Comparison of ENCODE assay signal across 14 cellular contexts in the genomic region with DNA sequence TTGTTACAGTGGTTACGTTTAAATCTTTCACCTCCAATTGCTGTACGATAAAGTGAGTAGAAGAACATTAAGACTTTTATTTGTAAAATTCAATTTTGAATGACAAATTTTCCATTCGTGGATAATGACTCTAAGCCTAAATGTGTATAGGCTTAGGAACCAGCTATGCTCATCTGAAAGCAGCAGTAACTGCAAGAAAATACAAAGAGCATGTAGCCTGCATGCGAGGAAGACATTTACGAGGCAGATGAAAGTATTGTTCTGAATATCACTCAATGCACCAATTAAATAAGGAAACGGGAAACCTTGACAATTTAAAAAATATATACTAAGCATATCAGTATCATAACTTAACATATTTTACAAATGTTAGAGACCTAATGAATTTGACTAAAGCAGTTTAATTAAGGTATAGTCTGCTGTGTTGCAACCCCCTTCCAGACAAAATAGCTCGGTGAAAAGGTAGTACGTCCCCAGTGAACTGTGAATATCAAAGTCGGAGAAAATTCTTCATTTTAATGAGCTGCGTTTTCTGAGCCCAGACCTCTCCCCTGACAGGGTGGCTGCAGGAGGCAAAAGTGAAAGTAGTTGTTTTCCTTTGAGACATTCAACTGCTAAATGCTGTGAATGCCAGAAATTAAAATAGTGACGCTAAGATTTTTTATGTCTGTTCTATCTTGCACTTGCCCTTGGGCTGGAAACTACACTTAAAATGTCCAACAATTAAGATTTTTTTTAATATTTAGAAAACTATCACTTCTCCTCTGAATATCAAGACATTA.
A peak's percentile ranks its signal among the peaks of the same experiment; 100 is the strongest.
DNase-seq lines count a peak whose midpoint lies in the region; ATAC-seq and TF ChIP-seq lines count a peak whose summit lies in the region.
"Had no signal": no experiment of that assay in that cellular context is flagged by ENCODE, and none has a peak within 500 bp of the region (broad histone marks: within the 10 kb centered on the region; RNA-seq: fewer than 3 reads in every experiment).

No MANE protein-coding gene starts in this region.

- H3K79me2 ChIP-seq in fibroblast of lung (ENCODE audit: control insufficient read depth, insufficient read depth, low read length): no peaks in the 10 kb centered on the region

- TF ChIP-seq CTCF in RWPE2 (IDR thresholded peaks at IDR 0.05; ENCODE audit: poor library complexity, severe bottlenecking) (no peak), fibroblast of lung (conservative IDR thresholded peaks at IDR 0.05 in 1 of 2, IDR thresholded peaks at IDR 0.05 in 1 of 2; ENCODE audit: low read depth in 1 of 2, low read length in 2 of 2) (no peak), vagina (IDR thresholded peaks at IDR 0.05) (no peak), lower leg skin (IDR thresholded peaks at IDR 0.05) (no peak)

- no peaks in the 10 kb centered on the region for H3K4me1 ChIP-seq in RWPE2 (ENCODE audit: insufficient read depth, poor library complexity, severe bottlenecking)
- no peaks in the 10 kb centered on the region for H3K4me1 ChIP-seq in fibroblast of lung (ENCODE audit: control insufficient read depth, extremely low read depth, insufficient read depth, low read length)
- peaks cover 10% of the 10 kb centered on the region for H3K4me1 ChIP-seq in vagina
- H3K4me1 ChIP-seq: pancreas had no signal

- H3K9me3 ChIP-seq in RWPE2 (ENCODE audit: severe bottlenecking) (no peaks in the 10 kb centered on the region), fibroblast of lung (ENCODE audit: control insufficient read depth, insufficient read depth, low read depth, low read length) (no peaks in the 10 kb centered on the region), vagina (no peaks in the 10 kb centered on the region)
- H3K9me3 ChIP-seq: pancreas had no signal

- H3K4me2 ChIP-seq in fibroblast of lung (ENCODE audit: extremely low read depth, insufficient read depth, low read length): peak overlapping the region; percentile 34
- H3K4me2 ChIP-seq: PC-9 had no signal

- TF ChIP-seq POLR2A in vagina (IDR thresholded peaks at IDR 0.05) (no peak), lower leg skin (IDR thresholded peaks at IDR 0.05) (no peak)

- no peak for ATAC-seq in RWPE2 (ENCODE audit: low read depth)
- peak; percentile 41 for ATAC-seq in sciatic nerve
- ATAC-seq: esophagus mucosa, pancreas had no signal

- no peaks in the 10 kb centered on the region for H3K36me3 ChIP-seq in RWPE2 (ENCODE audit: low read depth)
- no peaks in the 10 kb centered on the region for H3K36me3 ChIP-seq in fibroblast of lung (ENCODE audit: control insufficient read depth, insufficient read depth, low read length)
- H3K36me3 ChIP-seq in vagina: no peaks in the 10 kb centered on the region
- H3K36me3 ChIP-seq: pancreas had no signal

- intact Hi-C loops in sciatic nerve (cut with DNase I): no loop called here
- intact Hi-C loops in vagina (cut with DNase I): no loop called here
- intact Hi-C loops in lower leg skin (cut with DNase I; ENCODE audit: low total_unique reads): no loop called here

- H3K9ac ChIP-seq in fibroblast of lung (ENCODE audit: insufficient read depth, low read length): no peak overlapping the region

- H3K27ac ChIP-seq in RWPE2 (ENCODE audit: poor library complexity, severe bottlenecking): no peak overlapping the region
- H3K27ac ChIP-seq in fibroblast of lung (ENCODE audit: insufficient read depth, low read length): no peak overlapping the region
- H3K27ac ChIP-seq in vagina: no peak overlapping the region
- H3K27ac ChIP-seq: pancreas, PC-9 had no signal

- H3K27me3 ChIP-seq in RWPE2 (ENCODE audit: insufficient read depth, poor library complexity, severe bottlenecking): no peaks in the 10 kb centered on the region
- no peaks in the 10 kb centered on the region for H3K27me3 ChIP-seq in fibroblast of lung (ENCODE audit: control insufficient read depth, insufficient read depth, low read length)
- no peaks in the 10 kb centered on the region for H3K27me3 ChIP-seq in vagina
- H3K27me3 ChIP-seq: pancreas had no signal

- H4K20me1 ChIP-seq in fibroblast of lung (ENCODE audit: control insufficient read depth, extremely low read depth, insufficient read depth, low read length): no peaks in the 10 kb centered on the region

- peak overlapping the region; percentile 23 for H2AFZ ChIP-seq in fibroblast of lung (ENCODE audit: low read length)
- H2AFZ ChIP-seq: PC-9 had no signal

- DNase-seq in GM03348 (ENCODE audit: low spot score): peak; percentile 8
- DNase-seq in RWPE2 (ENCODE audit: low spot score): no peak
- DNase-seq in fibroblast of lung (ENCODE audit: low read depth in 2 of 2): peak; percentile 22 to 28
- no peak for DNase-seq in sciatic nerve (ENCODE audit: low spot score)
- no peak for DNase-seq in vagina (ENCODE audit: extremely low spot score in 2 of 2)
- DNase-seq in activated T-cell treated with anti-CD3 and anti-CD28 coated beads for 4 hours: no peak
- DNase-seq in lower leg skin (ENCODE audit: low spot score in 2 of 2): no peak
- DNase-seq in HK-2 (ENCODE audit: unreplicated experiment): no peak
- DNase-seq: activated B cell treated with CpG ODN at 0.5 μM for 24 hours, mesendoderm, NCI-H345, pancreas, PC-9 had no signal

- peak overlapping the region; percentile 1 for H3K4me3 ChIP-seq in RWPE2 (ENCODE audit: severe bottlenecking)
- peak overlapping the region in 3 of 4 experiments; percentile 17 to 51 (median 33) for H3K4me3 ChIP-seq in fibroblast of lung (replicated peaks in 1 of 4; ENCODE audit: control extremely low read depth in 1 of 4, insufficient read depth in 1 of 4, low read depth in 3 of 4, low read length in 4 of 4)
- H3K4me3 ChIP-seq in vagina: peak overlapping the region in 1 of 2 donors; percentile 18
- H3K4me3 ChIP-seq in lower leg skin (ENCODE audit: low read depth, poor library complexity, severe bottlenecking): no peak overlapping the region
- H3K4me3 ChIP-seq: pancreas, PC-9 had no signal

- 20 to 30% methylated on average over 11 of the region's 11 CpGs for WGBS in lower leg skin, 2 donors

Comparison
In these comparisons a context has a peak if more than half of its experiments do, and no peak if none do; other contexts are left out.
1. DNase-seq: peak in GM03348 (single experiment) and fibroblast of lung (2 of 2); none in RWPE2 (single experiment), sciatic nerve (single experiment), vagina (0 of 2), activated T-cell treated with anti-CD3 and anti-CD28 coated beads for 4 hours (single experiment), lower leg skin (0 of 2) and HK-2 (single experiment).